ENCODE assay signal across 8 cellular contexts in the genomic region with DNA sequence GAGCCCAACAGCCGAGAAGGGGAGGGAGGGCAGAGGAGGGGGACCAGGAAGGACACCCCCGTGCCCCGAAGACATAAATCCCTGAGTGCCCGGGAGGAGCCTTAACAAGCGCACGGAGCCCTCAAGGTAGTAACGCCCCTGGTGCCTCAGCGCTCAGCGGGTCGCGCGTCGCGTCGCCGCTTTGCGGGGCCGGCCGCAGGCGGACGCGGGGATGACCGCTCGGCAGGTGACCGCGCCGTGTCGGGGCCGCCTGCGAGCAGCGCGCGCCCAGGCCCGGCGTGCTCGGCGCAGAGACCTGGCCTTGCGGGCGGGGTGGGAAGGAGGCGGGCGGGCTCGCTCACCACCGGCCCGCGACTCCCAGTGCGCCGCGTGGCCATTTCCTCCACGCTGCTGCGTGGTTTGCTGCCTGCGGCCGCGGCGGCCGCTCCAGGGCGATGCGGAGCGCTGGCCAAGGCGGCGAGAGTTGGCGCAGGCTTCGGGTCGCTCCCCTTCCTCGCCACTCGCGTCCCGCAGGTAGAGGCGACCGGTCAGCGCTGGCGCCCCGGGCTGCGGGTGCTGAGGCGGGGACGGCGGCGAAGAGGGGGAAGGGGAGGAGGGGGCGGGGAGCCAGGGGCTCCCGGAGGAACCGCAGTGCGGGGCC. TPM values are rescaled to one million over a fixed set of nuclear protein-coding genes. Genes with fewer than 3 reads are reported as not detected.
DNase-seq lines count a peak whose midpoint lies in the region; ATAC-seq and TF ChIP-seq lines count a peak whose summit lies in the region.

No MANE protein-coding gene starts in this region.

- peak; percentile 23 for ATAC-seq in HG02938 (IDR thresholded peaks at IDR 0.05; ENCODE audit: unreplicated experiment)

- peak; percentile 55 for DNase-seq in activated CD8-positive, alpha-beta memory T cell treated with anti-CD3 and anti-CD28 coated beads for 24 hours
- DNase-seq in activated CD8-positive, alpha-beta memory T cell treated with anti-CD3 and anti-CD28 coated beads, Interleukin-2, amount 50 U/mL, for 4 hours: no peak
- DNase-seq in fibroblast of lung (ENCODE audit: low read depth in 2 of 2) (peak in 1 of 2 donors; percentile 18), neural crest cell (ENCODE audit: low read depth, low spot score) (no peak), middle frontal gyrus (ENCODE audit: extremely low spot score, low spot score) (no peak), AG08395 (ENCODE audit: low spot score) (no peak)

- H3K9ac ChIP-seq in fibroblast of lung (ENCODE audit: insufficient read depth, low read length): no peak overlapping the region

- peak overlapping the region in 2 of 4 experiments; percentile 29 to 57 for H3K4me3 ChIP-seq in fibroblast of lung (replicated peaks in 1 of 4; ENCODE audit: control extremely low read depth in 1 of 4, insufficient read depth in 1 of 4, low read depth in 3 of 4, low read length in 4 of 4)

- no peaks in the 10 kb centered on the region for H3K4me1 ChIP-seq in fibroblast of lung (ENCODE audit: control insufficient read depth, extremely low read depth, insufficient read depth, low read length)

- no peak for TF ChIP-seq CTCF in VCaP (conservative IDR thresholded peaks at IDR 0.05)
- no peak for TF ChIP-seq CTCF in fibroblast of lung (conservative IDR thresholded peaks at IDR 0.05 in 1 of 2, IDR thresholded peaks at IDR 0.05 in 1 of 2; ENCODE audit: low read depth in 1 of 2, low read length in 2 of 2)
- no peak for TF ChIP-seq CTCF in neural crest cell (conservative IDR thresholded peaks at IDR 0.05)

- peaks cover 53% of the 10 kb centered on the region for H3K27me3 Mint-ChIP-seq in neural crest cell (ENCODE audit: low read depth)

- no peaks in the 10 kb centered on the region for H4K20me1 ChIP-seq in fibroblast of lung (ENCODE audit: control insufficient read depth, extremely low read depth, insufficient read depth, low read length)

- no peaks in the 10 kb centered on the region for H3K36me3 Mint-ChIP-seq in neural crest cell (ENCODE audit: low read depth)

- H3K79me2 ChIP-seq in fibroblast of lung (ENCODE audit: control insufficient read depth, insufficient read depth, low read length): no peaks in the 10 kb centered on the region

- no peaks in the 10 kb centered on the region for H3K36me3 ChIP-seq in fibroblast of lung (ENCODE audit: control insufficient read depth, insufficient read depth, low read length)

- H3K4me2 ChIP-seq in fibroblast of lung (ENCODE audit: extremely low read depth, insufficient read depth, low read length): peak overlapping the region; percentile 51

- H3K4me3 Mint-ChIP-seq in neural crest cell: peak overlapping the region; percentile 93

- H3K4me1 Mint-ChIP-seq in neural crest cell: peaks cover 24% of the 10 kb centered on the region

- H3K9me3 Mint-ChIP-seq in neural crest cell: no peaks in the 10 kb centered on the region

- H3K27me3 ChIP-seq in fibroblast of lung (ENCODE audit: control insufficient read depth, insufficient read depth, low read length): no peaks in the 10 kb centered on the region

- peak overlapping the region; percentile 98 for H3K27ac ChIP-seq in VCaP
- H3K27ac ChIP-seq in fibroblast of lung (ENCODE audit: insufficient read depth, low read length): no peak overlapping the region

- no peaks in the 10 kb centered on the region for H3K9me3 ChIP-seq in fibroblast of lung (ENCODE audit: control insufficient read depth, insufficient read depth, low read depth, low read length)

- no peak overlapping the region for H2AFZ ChIP-seq in fibroblast of lung (ENCODE audit: low read length)

- peak overlapping the region; percentile 90 for H3K27ac Mint-ChIP-seq in neural crest cell (ENCODE audit: unreplicated experiment)

RNA-seq across cellular contexts. Expression of a gene that starts 0.6 kb away (rescaled TPM):
- total RNA-seq in fibroblast of lung (under 0.01 TPM in 2 replicates), neural crest cell (9.8 and 11.9 TPM in 2 replicates)
- not detected in 2 replicates for polyA plus RNA-seq in fibroblast of lung
- not detected in 2 replicates for polyA plus RNA-seq in fibroblast of lung (2012)
- polyA minus RNA-seq in fibroblast of lung (ENCODE audit: low replicate concordance): not detected in 2 replicates

Comparison
In these comparisons a context has a peak if more than half of its experiments do, and no peak if none do; other contexts are left out.
1. RNA of a gene that starts 0.6 kb away (total RNA-seq): 9.8 to 11.9 TPM in neural crest cell; under 0.01 TPM in fibroblast of lung; every median in the first group is over 10 times any median in the second.